ENCODE assay signal across 11 cellular contexts in the genomic region with DNA sequence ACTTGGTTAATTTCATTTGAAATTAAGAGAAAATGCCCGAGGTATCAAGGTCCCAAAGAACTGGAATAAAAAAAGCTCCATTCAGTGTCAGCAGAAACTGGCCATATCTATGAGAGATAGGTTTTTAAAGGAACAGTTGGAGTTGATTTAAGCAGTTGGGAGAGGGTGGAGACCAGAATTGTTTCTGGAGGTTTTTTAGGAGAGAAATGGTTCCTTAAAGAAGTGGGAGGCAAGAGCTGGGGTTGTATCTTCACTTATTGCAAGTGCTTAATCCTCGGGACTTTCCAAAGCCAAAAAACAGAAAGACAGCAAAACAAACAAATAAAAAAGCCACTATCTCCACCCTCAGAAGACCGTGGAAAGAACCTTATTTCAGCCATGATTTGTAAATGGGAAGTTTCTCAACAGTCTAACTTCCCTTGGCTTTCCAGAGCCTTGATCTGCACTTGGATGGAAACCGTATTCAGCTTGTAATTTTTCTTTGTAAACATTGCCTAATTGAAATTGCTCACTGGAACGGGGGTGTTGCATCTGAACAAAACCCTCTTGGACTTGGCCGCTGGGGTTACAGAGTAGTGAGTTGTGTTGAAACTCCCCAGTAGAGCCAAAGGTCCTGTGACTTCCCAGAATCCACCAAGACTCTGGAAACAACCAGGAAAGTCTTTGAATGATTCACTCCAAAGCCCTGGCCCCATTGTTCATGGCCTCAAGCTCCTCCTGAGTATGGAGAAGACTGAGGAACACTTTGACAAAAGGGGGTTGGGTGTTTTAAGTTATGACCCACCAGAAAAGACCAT.
DNase-seq lines count a peak whose midpoint lies in the region; ATAC-seq and TF ChIP-seq lines count a peak whose summit lies in the region.
"Had no signal": no experiment of that assay in that cellular context is flagged by ENCODE, and none has a peak within 500 bp of the region (broad histone marks: within the 10 kb centered on the region; RNA-seq: fewer than 3 reads in every experiment).

No MANE protein-coding gene starts in this region.

- peaks cover 27% of the 10 kb centered on the region for H3K4me1 ChIP-seq in ACC112 (ENCODE audit: control insufficient read depth, insufficient read depth, low read length, unreplicated experiment)

- H3K79me2 ChIP-seq in ACC112 (ENCODE audit: control insufficient read depth, insufficient read depth, low read length, unreplicated experiment): no peaks in the 10 kb centered on the region

- peak overlapping the region; percentile 35 for H2AFZ ChIP-seq in ACC112 (ENCODE audit: low read length, unreplicated experiment)

- H3K36me3 ChIP-seq in ACC112 (ENCODE audit: insufficient read depth, low read length): no peaks in the 10 kb centered on the region

- TF ChIP-seq CTCF in epithelial cell of esophagus (IDR thresholded peaks at IDR 0.05; ENCODE audit: insufficient read depth, low read depth, low read length, missing control alignments): no peak
- no peak for TF ChIP-seq CTCF in GM10266 (IDR thresholded peaks at IDR 0.05; ENCODE audit: control insufficient read depth, insufficient read depth, low read depth, missing control alignments)

- DNase-seq in MV-4-11 (lab: John Stamatoyannopoulos, UW) (peak; percentile 83), epithelial cell of esophagus (ENCODE audit: low read depth) (peak; percentile 65), mucosa of gallbladder (ENCODE audit: low spot score) (peak; percentile 82), GM10266 (ENCODE audit: extremely low spot score) (no peak), epidermal melanocyte (ENCODE audit: insufficient read length, low spot score) (no peak), NCI-H1105 (lab: John Stamatoyannopoulos, UW) (no peak)
- DNase-seq: activated naive CD8-positive, alpha-beta T cell treated with anti-CD3 and anti-CD28 coated beads, Interleukin-2, amount 10 ng/mL, durations not matched to agents 7 days and 5 days; CD4-positive, alpha-beta T cell had no signal

- H3K27me3 ChIP-seq in ACC112 (ENCODE audit: insufficient read depth, low read length): no peaks in the 10 kb centered on the region

- H3K4me3 ChIP-seq in ACC112 (ENCODE audit: low read depth, low read length) (no peak overlapping the region), epithelial cell of esophagus (ENCODE audit: low read length) (no peak overlapping the region)
- H3K4me3 ChIP-seq: SK-N-MC had no signal

- ATAC-seq in GM21737 (IDR thresholded peaks at IDR 0.05; ENCODE audit: unreplicated experiment): no peak

- peak overlapping the region; percentile 87 for H3K27ac ChIP-seq in ACC112 (ENCODE audit: low read depth, low read length)
- H3K27ac ChIP-seq: SK-N-MC had no signal

Comparison
In these comparisons a context has a peak if more than half of its experiments do, and no peak if none do; other contexts are left out.
1. DNase-seq: peak in MV-4-11 (single experiment), epithelial cell of esophagus (single experiment) and mucosa of gallbladder (single experiment); none in GM10266 (single experiment), epidermal melanocyte (single experiment) and NCI-H1105 (single experiment).